ENCODE assay signal across 31 cellular contexts in genomic region chr2:162509288-162509968, GRCh38.
DNase-seq lines count a peak whose midpoint lies in the region; ATAC-seq, FAIRE-seq and TF ChIP-seq lines count a peak whose summit lies in the region.
"Had no signal": no experiment of that assay in that cellular context is flagged by ENCODE, and none has a peak within 500 bp of the region (broad histone marks: within the 10 kb centered on the region; RNA-seq: fewer than 3 reads in every experiment).

No MANE protein-coding gene starts in this region.

- H3K4me3 Mint-ChIP-seq in activated T-cell treated with anti-CD3 and anti-CD28 coated beads, Interleukin-2, amount 50 U/mL, for 72 hours: no peak overlapping the region
- H3K4me3 Mint-ChIP-seq: activated CD4-positive, alpha-beta T cell treated with anti-CD3 and anti-CD28 coated beads for 36 hours; activated T-cell treated with anti-CD3 and anti-CD28 coated beads, Interleukin-2, amount 50 U/mL, for 24 hours; CD14-positive monocyte; natural killer cell treated with Interleukin-12 subunit alpha and Interleukin-12 subunit beta and Interleukin-15 and Interleukin-18, amount 100 ng/mL, for 72 hours had no signal

- WGBS in pancreas, 2 donors: 94 to 95% methylated on average over 1 of the region's 1 CpG

- FAIRE-seq in pancreas (lab: Jason Lieb, UNC): peak; percentile 65
- FAIRE-seq: G401.6 had no signal

- DNase-seq in M059J (ENCODE audit: low read depth) (peak; percentile 25), pancreas (no peak), Peyer's patch (no peak), NCI-H2227 treated with DMSO at 0.1 percent for 48 hours (lab: John Stamatoyannopoulos, UW) (no peak)
- DNase-seq in activated T-cell treated with anti-CD3 and anti-CD28 coated beads, Interleukin-2, amount 50 U/mL, for 72 hours: no peak
- DNase-seq: activated CD4-positive, alpha-beta T cell treated with anti-CD3 and anti-CD28 coated beads for 36 hours; activated T-cell treated with anti-CD3 and anti-CD28 coated beads, Interleukin-2, amount 50 U/mL, for 24 hours; hippocampal formation; NCI-H1105; NCI-H2029; NCI-H345; NCI-H774; right lobe of liver; stimulated activated CD4-positive, alpha-beta T cell treated with anti-CD3 and anti-CD28 coated beads, Interleukin-15, amount 100 ng/mL, for 24 hours; stimulated activated naive CD8-positive, alpha-beta T cell treated with anti-CD3 and anti-CD28 coated beads, Interleukin-15, Interleukin-2, amounts not matched to agents 100 U/mL and 50 U/mL, for 24 hours; T-helper 2 cell; tibial artery had no signal

- H3K36me3 Mint-ChIP-seq in activated T-cell treated with anti-CD3 and anti-CD28 coated beads, Interleukin-2, amount 50 U/mL, for 72 hours (ENCODE audit: insufficient read depth in 2 of 2): no peaks in the 10 kb centered on the region
- H3K36me3 Mint-ChIP-seq: CD14-positive monocyte; natural killer cell treated with Interleukin-12 subunit alpha and Interleukin-12 subunit beta and Interleukin-15 and Interleukin-18, amount 100 ng/mL, for 72 hours had no signal

- H3K27ac ChIP-seq in pancreas: no peak overlapping the region
- H3K27ac ChIP-seq in Peyer's patch: no peak overlapping the region
- H3K27ac ChIP-seq: adrenal gland, breast epithelium, coronary artery, gastroesophageal sphincter, HL-60, parathyroid adenoma, right lobe of liver, RWPE1, tibial artery had no signal

- H3K4me1 ChIP-seq in pancreas (no peaks in the 10 kb centered on the region), Peyer's patch (no peaks in the 10 kb centered on the region)
- H3K4me1 ChIP-seq: adrenal gland, breast epithelium, parathyroid adenoma, right lobe of liver, tibial artery had no signal

- intact Hi-C loops in pancreas (cut with DNase I): no loop called here

- H3K4me3 ChIP-seq in pancreas: no peak overlapping the region
- H3K4me3 ChIP-seq in Peyer's patch: no peak overlapping the region
- H3K4me3 ChIP-seq: adrenal gland, breast epithelium, coronary artery, gastroesophageal sphincter, right lobe of liver, tibial artery had no signal

- H3K9me3 Mint-ChIP-seq in activated T-cell treated with anti-CD3 and anti-CD28 coated beads, Interleukin-2, amount 50 U/mL, for 72 hours: no peaks in the 10 kb centered on the region
- H3K9me3 Mint-ChIP-seq: activated T-cell treated with anti-CD3 and anti-CD28 coated beads, Interleukin-2, amount 50 U/mL, for 24 hours had no signal

- no peak overlapping the region for H3K27ac Mint-ChIP-seq in activated T-cell treated with anti-CD3 and anti-CD28 coated beads, Interleukin-2, amount 50 U/mL, for 72 hours
- H3K27ac Mint-ChIP-seq: activated CD4-positive, alpha-beta T cell treated with anti-CD3 and anti-CD28 coated beads for 36 hours; activated T-cell treated with anti-CD3 and anti-CD28 coated beads, Interleukin-2, amount 50 U/mL, for 24 hours; CD14-positive monocyte; natural killer cell treated with Interleukin-12 subunit alpha and Interleukin-12 subunit beta and Interleukin-15 and Interleukin-18, amount 100 ng/mL, for 72 hours had no signal

- no peaks in the 10 kb centered on the region for H3K4me1 Mint-ChIP-seq in activated T-cell treated with anti-CD3 and anti-CD28 coated beads, Interleukin-2, amount 50 U/mL, for 72 hours (ENCODE audit: low read depth)
- H3K4me1 Mint-ChIP-seq: activated CD4-positive, alpha-beta T cell treated with anti-CD3 and anti-CD28 coated beads for 36 hours; CD14-positive monocyte had no signal

- H3K36me3 ChIP-seq in pancreas: no peaks in the 10 kb centered on the region
- no peaks in the 10 kb centered on the region for H3K36me3 ChIP-seq in Peyer's patch
- H3K36me3 ChIP-seq: adrenal gland, breast epithelium, gastroesophageal sphincter, right lobe of liver, tibial artery had no signal

- H3K27me3 ChIP-seq in pancreas: no peaks in the 10 kb centered on the region
- no peaks in the 10 kb centered on the region for H3K27me3 ChIP-seq in Peyer's patch
- H3K27me3 ChIP-seq: adrenal gland, breast epithelium, gastroesophageal sphincter, right lobe of liver, tibial artery had no signal

- H3K27me3 Mint-ChIP-seq in activated T-cell treated with anti-CD3 and anti-CD28 coated beads, Interleukin-2, amount 50 U/mL, for 72 hours (ENCODE audit: low read depth): no peaks in the 10 kb centered on the region
- H3K27me3 Mint-ChIP-seq: activated T-cell treated with anti-CD3 and anti-CD28 coated beads, Interleukin-2, amount 50 U/mL, for 24 hours; natural killer cell treated with Interleukin-12 subunit alpha and Interleukin-12 subunit beta and Interleukin-15 and Interleukin-18, amount 100 ng/mL, for 72 hours had no signal

- ATAC-seq in GM18907 (IDR thresholded peaks at IDR 0.05; ENCODE audit: unreplicated experiment) (peak; percentile 82), HG02981 (IDR thresholded peaks at IDR 0.05; ENCODE audit: unreplicated experiment) (peak; percentile 79), pancreas (no peak), esophagus mucosa (no peak)
- ATAC-seq in activated T-cell treated with anti-CD3 and anti-CD28 coated beads, Interleukin-2, amount 50 U/mL, for 72 hours (replicated peaks in 1 of 2): no peak
- ATAC-seq: activated CD4-positive, alpha-beta T cell treated with anti-CD3 and anti-CD28 coated beads for 36 hours; gastroesophageal sphincter; HCT116; natural killer cell treated with Interleukin-12 subunit alpha and Interleukin-12 subunit beta and Interleukin-15 and Interleukin-18, amount 100 ng/mL, for 72 hours; right lobe of liver; stimulated activated naive CD8-positive, alpha-beta T cell treated with anti-CD3 and anti-CD28 coated beads, Interleukin-15, Interleukin-2, amounts not matched to agents 100 U/mL and 50 U/mL, for 24 hours had no signal

- TF ChIP-seq CTCF in pancreas (IDR thresholded peaks at IDR 0.05) (no peak), Peyer's patch (IDR thresholded peaks at IDR 0.05) (no peak)

- H3K9me3 ChIP-seq in pancreas: no peaks in the 10 kb centered on the region
- H3K9me3 ChIP-seq in Peyer's patch: no peaks in the 10 kb centered on the region
- H3K9me3 ChIP-seq: adrenal gland, breast epithelium, gastroesophageal sphincter, right lobe of liver, tibial artery had no signal

- TF ChIP-seq POLR2A in Peyer's patch (IDR thresholded peaks at IDR 0.05): no peak

Comparison
In these comparisons a context has a peak if more than half of its experiments do, and no peak if none do; other contexts are left out.
1. ATAC-seq: peak in GM18907 (single experiment) and HG02981 (single experiment); none in pancreas (0 of 4), esophagus mucosa (single experiment) and activated T-cell treated with anti-CD3 and anti-CD28 coated beads, Interleukin-2, amount 50 U/mL, for 72 hours (0 of 2).